8 cellular contexts compared by ENCODE assay signal in genomic region chr3:49171119-49171774, GRCh38. TPM values are rescaled to one million over a fixed set of nuclear protein-coding genes. Genes with fewer than 3 reads are reported as not detected.
DNase-seq lines count a peak whose midpoint lies in the region; ATAC-seq and TF ChIP-seq lines count a peak whose summit lies in the region.

TSS of gene KLHDC8B (plus strand) at chr3:49171598. CDS start at chr3:49172770, 1,172 bp downstream.

- peak; percentile 83 for ATAC-seq in DND-41 (ENCODE audit: insufficient read depth, low read depth)
- peak; percentile 46 for ATAC-seq in HG02678 (IDR thresholded peaks at IDR 0.05; ENCODE audit: unreplicated experiment)
- ATAC-seq in GM18519 (IDR thresholded peaks at IDR 0.05; ENCODE audit: low FRiP score, unreplicated experiment): no peak

- peaks cover 4% of the 10 kb centered on the region for H3K79me2 ChIP-seq in DND-41 (ENCODE audit: insufficient read depth, low read length)

- H4K20me1 ChIP-seq in DND-41 (ENCODE audit: insufficient read depth, low read length): no peaks in the 10 kb centered on the region

- H3K4me1 ChIP-seq in DND-41 (ENCODE audit: insufficient read depth, low read length) (peaks cover 27% of the 10 kb centered on the region), liver (ENCODE audit: control insufficient read depth in 4 of 4, insufficient read depth in 4 of 4, low read length in 3 of 4) (peaks cover 11 to 48% (median 34%) of the 10 kb centered on the region in 4 donors)

- H3K9me3 ChIP-seq in DND-41 (ENCODE audit: insufficient read depth, low read length, severe bottlenecking) (peaks cover 7% of the 10 kb centered on the region), liver (ENCODE audit: control insufficient read depth in 4 of 4, low read length in 3 of 4) (no peaks in the 10 kb centered on the region)

- peak; percentile 77 to 79 for TF ChIP-seq RAD21 in liver (IDR thresholded peaks at IDR 0.05)

- H3K4me3 ChIP-seq in DND-41 (ENCODE audit: low read depth in 1 of 2, low read length in 2 of 2) (peak within 1 kb of the TSS; percentile 8 to 63; a peak in 3 of 4 replicates), liver (ENCODE audit: low read depth in 1 of 3, low read length in 3 of 3) (peak within 1 kb of the TSS; percentile 59 to 77 (median 73))

- H3K36me3 ChIP-seq in DND-41 (ENCODE audit: insufficient read depth, low read length) (no peaks in the 10 kb centered on the region; the same call in 1 of the 2 replicates), liver (ENCODE audit: control insufficient read depth in 4 of 4, insufficient read depth in 3 of 4, low read depth in 1 of 4, low read length in 3 of 4) (peaks cover 0 to 13% (median 0%) of the 10 kb centered on the region in 4 donors)

- no peaks in the 10 kb centered on the region for H3K27me3 ChIP-seq in DND-41 (ENCODE audit: insufficient read depth, low read length, poor library complexity)
- no peaks in the 10 kb centered on the region for H3K27me3 ChIP-seq in liver (ENCODE audit: control insufficient read depth in 4 of 4, insufficient read depth in 4 of 4, low read length in 3 of 4)

- peak within 1 kb of the TSS; percentile 24; the same call in 1 of the 2 replicates for H3K27ac ChIP-seq in DND-41 (ENCODE audit: low read length)
- H3K27ac ChIP-seq in liver (ENCODE audit: low read depth in 1 of 2, low read length in 2 of 2): peak within 1 kb of the TSS; percentile 73 to 82

- H2AFZ ChIP-seq in DND-41 (ENCODE audit: low read depth, low read length): peak within 1 kb of the TSS; percentile 76

- H3K4me2 ChIP-seq in DND-41 (ENCODE audit: insufficient read depth, low read length): peak within 1 kb of the TSS; percentile 92

- 1% methylated on average over 57 of the region's 57 CpGs for WGBS in liver

- peak within 1 kb of the TSS; percentile 52 for H3K9ac ChIP-seq in DND-41 (ENCODE audit: low read depth, low read length)
- peak within 1 kb of the TSS; percentile 72 to 76 for H3K9ac ChIP-seq in liver (ENCODE audit: low read depth in 1 of 2, low read length in 2 of 2)

- DNase-seq in DND-41: peak; percentile 73
- peak; percentile 51 for DNase-seq in NCI-H460 (ENCODE audit: extremely low read depth, low read depth)
- DNase-seq in activated CD4-positive, alpha-beta T cell treated with anti-CD3 and anti-CD28 coated beads, Interleukin-2, amount 50 U/mL, for 48 hours: peak; percentile 89 to 92
- peak; percentile 79 to 91 for DNase-seq in dermis microvascular lymphatic vessel endothelial cell (ENCODE audit: low read depth in 2 of 2)
- peak; percentile 69 for DNase-seq in stimulated activated CD4-positive, alpha-beta T cell treated with anti-CD3 and anti-CD28 coated beads, Interleukin-2, amount 100 ng/mL, for 4 hours (ENCODE audit: low read depth)

- TF ChIP-seq CTCF in DND-41 (IDR thresholded peaks at IDR 0.05; ENCODE audit: borderline replicate concordance, extremely low read depth, low read length, poor library complexity, severe bottlenecking) (peak; percentile 84), liver (IDR thresholded peaks at IDR 0.05; ENCODE audit: low read depth, low read length, missing input control) (peak; percentile 77)

TF ChIP-seq in liver, 16 proteins besides CTCF, POLR2A, EP300 and RAD21:
- peak in 1 of 2 donors; percentile 59 for TF ChIP-seq GABPA (IDR thresholded peaks at IDR 0.05 in 1 of 2, conservative IDR thresholded peaks at IDR 0.05 in 1 of 2)
- TF ChIP-seq RXRA (IDR thresholded peaks at IDR 0.05): peak in 1 of 2 donors; percentile 39
- no peak for TF ChIP-seq JUND (IDR thresholded peaks at IDR 0.05)
- TF ChIP-seq ATF3 (IDR thresholded peaks at IDR 0.05): no peak
- TF ChIP-seq FOXA2 (IDR thresholded peaks at IDR 0.05): no peak
- no peak for TF ChIP-seq ZBTB33 (IDR thresholded peaks at IDR 0.05)
- TF ChIP-seq YY1 (IDR thresholded peaks at IDR 0.05): no peak
- TF ChIP-seq REST (IDR thresholded peaks at IDR 0.05): no peak
- TF ChIP-seq TAF1 (conservative IDR thresholded peaks at IDR 0.05): no peak
- peak in 1 of 2 donors; percentile 31 for TF ChIP-seq HNF4A (conservative IDR thresholded peaks at IDR 0.05)
- TF ChIP-seq EGR1 (IDR thresholded peaks at IDR 0.05; ENCODE audit: low read depth in 2 of 2): no peak
- no peak for TF ChIP-seq MAX (IDR thresholded peaks at IDR 0.05)
- peak; percentile 41 for TF ChIP-seq SP1 (IDR thresholded peaks at IDR 0.05)
- TF ChIP-seq NR2F2 (IDR thresholded peaks at IDR 0.05): no peak
- TF ChIP-seq FOXA1 (IDR thresholded peaks at IDR 0.05): no peak
- no peak for TF ChIP-seq HNF4G (IDR thresholded peaks at IDR 0.05)

RNA-seq across cellular contexts. Expression of gene KLHDC8B, which starts in this region (rescaled TPM):
- total RNA-seq in NCI-H460 (2014; rRNA removed; shearing (Covaris generic)): 1.8 and 2.4 TPM in 2 replicates
- 6.7 and 20.5 TPM in 2 replicates for polyA plus RNA-seq in NCI-H460 (2014; cell fraction: nucleus; rRNA removed)
- total RNA-seq in dermis microvascular lymphatic vessel endothelial cell (47.4 and 78.3 TPM in 2 replicates), liver (10 to 100 TPM in 1 of 2 donors, 1 to 10 TPM in 1; 9.2 to 17.1 TPM)
- 1 to 10 TPM; 8.1 to 9.6 TPM for polyA plus RNA-seq in liver
